In the genomic region with DNA sequence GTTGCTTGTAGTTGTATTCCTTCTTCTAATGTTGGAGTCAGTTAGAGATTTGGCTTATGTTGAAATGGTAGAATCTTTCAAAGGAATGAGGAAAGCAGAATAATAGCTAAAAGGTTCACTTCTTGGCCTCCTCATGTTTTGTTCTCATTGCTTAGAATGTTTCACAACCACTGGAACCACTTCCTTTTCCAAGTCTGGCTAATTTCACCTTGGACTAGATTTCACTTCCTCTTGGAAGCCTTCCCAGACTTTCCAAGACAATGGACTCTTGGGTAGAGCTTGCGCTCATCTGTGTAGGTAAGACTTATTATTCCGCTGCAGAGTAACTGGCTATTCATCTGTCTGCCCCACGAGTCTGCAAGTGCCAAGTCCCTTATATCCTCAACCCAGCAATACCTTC, we compare ENCODE assay signal across 13 cellular contexts. TPM values are rescaled to one million over a fixed set of nuclear protein-coding genes. Genes with fewer than 3 reads are reported as not detected.
DNase-seq lines count a peak whose midpoint lies in the region; ATAC-seq, FAIRE-seq and TF ChIP-seq lines count a peak whose summit lies in the region.
"Had no signal": no experiment of that assay in that cellular context is flagged by ENCODE, and none has a peak within 500 bp of the region (broad histone marks: within the 10 kb centered on the region; RNA-seq: fewer than 3 reads in every experiment).

No MANE protein-coding gene starts in this region.

- FAIRE-seq in endothelial cell of umbilical vein (lab: Jason Lieb, UNC), result peak; percentile 82
- FAIRE-seq: GM12878 had no signal

- H3K27me3 ChIP-seq in A673 (replicated peaks; ENCODE audit: insufficient read depth, low read depth, low read length, poor library complexity), result no peaks in the 10 kb centered on the region
- peaks cover 7 to 9% of the 10 kb centered on the region in 2 experiments for H3K27me3 ChIP-seq in endothelial cell of umbilical vein (ENCODE audit: control insufficient read depth in 2 of 2, insufficient read depth in 2 of 2, low read length in 2 of 2)
- H3K27me3 ChIP-seq in spleen (replicated peaks in 1 of 7), result peaks cover 0 to 8% (median 0%) of the 10 kb centered on the region in 7 donors

- dilution Hi-C loops in endothelial cell of umbilical vein (cut with MboI; ENCODE audit: extremely low pct_ligation_motif_present, low sequenced_read_pairs), result no loop called here

- no peaks in the 10 kb centered on the region for H3K36me3 ChIP-seq in A673 (ENCODE audit: insufficient read depth, low read length, poor library complexity, severe bottlenecking)
- no peaks in the 10 kb centered on the region for H3K36me3 ChIP-seq in endothelial cell of umbilical vein (ENCODE audit: control insufficient read depth in 2 of 2, extremely low read depth in 1 of 2, insufficient read depth in 2 of 2, low read length in 2 of 2)
- no peaks in the 10 kb centered on the region for H3K36me3 ChIP-seq in spleen
- H3K36me3 ChIP-seq: SJSA1 had no signal

- H3K4me1 ChIP-seq in A673 (ENCODE audit: insufficient read depth, low read length, poor library complexity, severe bottlenecking), result no peaks in the 10 kb centered on the region
- peaks cover 10% of the 10 kb centered on the region for H3K4me1 ChIP-seq in endothelial cell of umbilical vein (ENCODE audit: control insufficient read depth, extremely low read depth, insufficient read depth, low read length)
- H3K4me1 ChIP-seq in spleen, result peaks cover 0 to 5% (median 0%) of the 10 kb centered on the region in 6 donors
- H3K4me1 ChIP-seq: SJSA1 had no signal

- POLR2A ChIA-PET in A673 (lab: Charles Lee; ENCODE audit: low non-redundant PET) (no interaction called here), endothelial cell of umbilical vein (lab: Charles Lee) (no interaction called here)

- intact Hi-C loops in A673 (cut with micrococcal nuclease; ENCODE audit: unreplicated experiment), result no loop called here
- intact Hi-C loops in endothelial cell of umbilical vein (cut with micrococcal nuclease), result no loop called here
- intact Hi-C loops in left colon (cut with DNase I, micrococcal nuclease), result no loop called here
- intact Hi-C loops in spleen (cut with DNase I; ENCODE audit: low total_unique reads), result no loop called here

- no peak overlapping the region for H3K27ac ChIP-seq in A673 (ENCODE audit: low read depth, low read length, poor library complexity, severe bottlenecking)
- H3K27ac ChIP-seq in endothelial cell of umbilical vein (ENCODE audit: insufficient read depth, low read depth, low read length), result no peak overlapping the region
- no peak overlapping the region for H3K27ac ChIP-seq in spleen
- H3K27ac ChIP-seq: SJSA1 had no signal

- peak overlapping the region; percentile 4 for H3K4me2 ChIP-seq in endothelial cell of umbilical vein (ENCODE audit: insufficient read depth, low read length)

- H3K9ac ChIP-seq in endothelial cell of umbilical vein (replicated peaks; ENCODE audit: extremely low read depth, insufficient read depth, low read length), result no peak overlapping the region

- no peak for TF ChIP-seq CTCF in A673 (conservative IDR thresholded peaks at IDR 0.05; ENCODE audit: low read depth, low read length)
- TF ChIP-seq CTCF in endothelial cell of umbilical vein (IDR thresholded peaks at IDR 0.05; ENCODE audit: extremely low read depth in 1 of 2, insufficient read depth in 1 of 2, low read depth in 1 of 2, low read length in 2 of 2), result no peak
- TF ChIP-seq CTCF in spleen (IDR thresholded peaks at IDR 0.05 in 8 of 11, conservative IDR thresholded peaks at IDR 0.05 in 3 of 11), result no peak

- BruUV-seq in A673 (replicated peaks; lab: Mats Ljungman, UMichigan), result no TSS peak
- no TSS peak for BruUV-seq in endothelial cell of umbilical vein (replicated peaks; lab: Mats Ljungman, UMichigan)

- TF ChIP-seq POLR2A in endothelial cell of umbilical vein (IDR thresholded peaks at IDR 0.05; ENCODE audit: low read depth, low read length), result no peak
- no peak for TF ChIP-seq POLR2A in spleen (IDR thresholded peaks at IDR 0.05)

- H2AFZ ChIP-seq in endothelial cell of umbilical vein (ENCODE audit: low read depth, low read length), result no peak overlapping the region

- H3K9me1 ChIP-seq in endothelial cell of umbilical vein (replicated peaks; ENCODE audit: control insufficient read depth, extremely low read depth, insufficient read depth, low read length), result no peaks in the 10 kb centered on the region

- no peaks in the 10 kb centered on the region for H3K9me3 ChIP-seq in A673 (ENCODE audit: low read depth, low read length, poor library complexity, severe bottlenecking)
- H3K9me3 ChIP-seq in endothelial cell of umbilical vein (replicated peaks; ENCODE audit: control insufficient read depth, insufficient read depth, low read length), result no peaks in the 10 kb centered on the region
- H3K9me3 ChIP-seq in spleen, result no peaks in the 10 kb centered on the region
- H3K9me3 ChIP-seq: SJSA1 had no signal

- H3K4me3 ChIP-seq in A673 (ENCODE audit: low read depth, low read length, poor library complexity, severe bottlenecking), result no peak overlapping the region
- no peak overlapping the region for H3K4me3 ChIP-seq in endothelial cell of umbilical vein (replicated peaks in 1 of 3; ENCODE audit: insufficient read depth in 1 of 3, low read depth in 1 of 3, low read length in 3 of 3)
- no peak overlapping the region for H3K4me3 ChIP-seq in spleen
- H3K4me3 ChIP-seq: GM12878, SJSA1 had no signal

- DNase-seq in A673 (ENCODE audit: low spot score), result peak; percentile 11
- peak; percentile 6 for DNase-seq in LHCN-M2 (ENCODE audit: low read depth)
- DNase-seq in endothelial cell of umbilical vein (ENCODE audit: low read depth, low spot score), result peak; percentile 84
- peak in 1 of 2 donors; percentile 38 for DNase-seq in left colon
- no peak for DNase-seq in spleen
- DNase-seq in NCI-H1092 (lab: John Stamatoyannopoulos, UW), result no peak
- DNase-seq in NCI-H1694 (lab: John Stamatoyannopoulos, UW), result no peak
- DNase-seq in NCI-H446 treated with DMSO at 0.1 percent for 48 hours (lab: John Stamatoyannopoulos, UW), result no peak
- DNase-seq: activated CD4-positive, alpha-beta memory T cell treated with anti-CD3 and anti-CD28 coated beads, Interleukin-2, amount 10 ng/mL, durations not matched to agents 7 days and 5 days; stimulated activated CD4-positive, alpha-beta T cell treated with anti-CD3 and anti-CD28 coated beads, Interleukin-12 subunit alpha, Interleukin-12 subunit beta, amount 100 ng/mL, for 4 hours; stimulated activated naive B cell treated with anti-CD40 and anti-IgM and Interleukin-4, amounts not matched to agents 10 μg/mL and 1 μg/mL and 100 μg/mL, for 72 hours had no signal

- CTCF ChIA-PET in A673 (lab: Charles Lee), result no interaction called here
- CTCF ChIA-PET in endothelial cell of umbilical vein (lab: Charles Lee), result no interaction called here

- H3K79me2 ChIP-seq in endothelial cell of umbilical vein (ENCODE audit: control insufficient read depth, insufficient read depth, low read length), result no peaks in the 10 kb centered on the region

- ATAC-seq in left colon, result peak; percentile 99
- ATAC-seq: GM12878; stimulated activated naive B cell treated with anti-CD40 and anti-IgM and Interleukin-4, amounts not matched to agents 10 μg/mL and 1 μg/mL and 100 μg/mL, for 72 hours had no signal

- H4K20me1 ChIP-seq in endothelial cell of umbilical vein (replicated peaks; ENCODE audit: control insufficient read depth, extremely low read depth, insufficient read depth, low read length), result no peaks in the 10 kb centered on the region

- WGBS in spleen, 5 donors, result 55 to 76% (median 68%) methylated on average over 3 of the region's 3 CpGs

RNA-seq across cellular contexts. Expression of gene SPATA18, which starts 8.3 kb away (rescaled TPM):
- total RNA-seq in A673 (2021) (0.71 and 0.92 TPM in 2 replicates), LHCN-M2 (2014; rRNA removed) (not detected in 2 replicates), endothelial cell of umbilical vein (4.6 and 5.5 TPM in 2 replicates), left colon (10 to 100 TPM; 10.7 to 11.0 TPM), spleen (1 to 10 TPM in 4 of 7 donors, under 1 TPM in 3; 0.32 to 3.3 (median 1.1) TPM)
- not detected for polyA plus RNA-seq in LHCN-M2 (2012)
- polyA plus RNA-seq in endothelial cell of umbilical vein (2.7 TPM in 2 replicates), spleen (under 1 TPM; 0.18 to 0.67 (median 0.42) TPM)
- polyA plus RNA-seq in endothelial cell of umbilical vein (2011; cell fraction: cytosol; rRNA removed), result 1.8 and 2.1 TPM in 2 replicates
- polyA plus RNA-seq in endothelial cell of umbilical vein (2011; cell fraction: nucleus; rRNA removed), result 8.1 and 10.5 TPM in 2 replicates
- polyA plus RNA-seq in endothelial cell of umbilical vein (2012), result 5.9 and 6.2 TPM in 2 replicates
- polyA minus RNA-seq in endothelial cell of umbilical vein, result 7.0 and 7.6 TPM in 2 replicates
- polyA minus RNA-seq in endothelial cell of umbilical vein (2011; cell fraction: cytosol; rRNA and poly(A)+ RNA removed), result not detected
- 4.5 and 7.1 TPM in 2 replicates for polyA minus RNA-seq in endothelial cell of umbilical vein (2011; cell fraction: nucleus; rRNA and poly(A)+ RNA removed)

RNA-seq across cellular contexts. Expression of gene SGCB, which starts 21.3 kb away (rescaled TPM):
- 32.6 and 38.6 TPM in 2 replicates for total RNA-seq in A673 (2021)
- 37.2 and 42.4 TPM in 2 replicates for total RNA-seq in LHCN-M2 (2014; rRNA removed)
- polyA plus RNA-seq in LHCN-M2 (2012), result 25.9 TPM
- 54.0 and 54.4 TPM in 2 replicates for total RNA-seq in endothelial cell of umbilical vein
- polyA plus RNA-seq in endothelial cell of umbilical vein, result 11.7 and 13.7 TPM in 2 replicates
- 15.8 and 17.3 TPM in 2 replicates for polyA plus RNA-seq in endothelial cell of umbilical vein (2011; cell fraction: cytosol; rRNA removed)
- polyA plus RNA-seq in endothelial cell of umbilical vein (2011; cell fraction: nucleus; rRNA removed), result 7.4 and 10.8 TPM in 2 replicates
- polyA plus RNA-seq in endothelial cell of umbilical vein (2012), result 26.2 and 31.8 TPM in 2 replicates
- 11.9 and 12.1 TPM in 2 replicates for polyA minus RNA-seq in endothelial cell of umbilical vein
- polyA minus RNA-seq in endothelial cell of umbilical vein (2011; cell fraction: cytosol; rRNA and poly(A)+ RNA removed), result 2.9 TPM
- polyA minus RNA-seq in endothelial cell of umbilical vein (2011; cell fraction: nucleus; rRNA and poly(A)+ RNA removed), result 3.9 and 6.4 TPM in 2 replicates
- 10 to 100 TPM; 19.2 to 32.4 TPM for total RNA-seq in left colon
- total RNA-seq in spleen, result 10 to 100 TPM; 13.5 to 21.2 (median 15.7) TPM
- 1 to 10 TPM; 2.3 to 4.3 (median 3.6) TPM for polyA plus RNA-seq in spleen

RNA-seq across cellular contexts. Expression of gene LRRC66, which starts 39.2 kb away (rescaled TPM):
- total RNA-seq in A673 (2021) (0.26 TPM in 1 of 2 replicates, not detected in the other), LHCN-M2 (2014; rRNA removed) (0.32 and 0.57 TPM in 2 replicates), endothelial cell of umbilical vein (0.27 and 0.51 TPM in 2 replicates), left colon (10 to 100 TPM; 10.2 to 16.1 TPM), spleen (under 1 TPM in 6 of 7 donors, not detected in 1; 0.14 to 0.56 (median 0.42) TPM)
- polyA plus RNA-seq in LHCN-M2 (2012), result 0.29 TPM
- polyA plus RNA-seq in endothelial cell of umbilical vein (0.15 and 0.16 TPM in 2 replicates), spleen (under 1 TPM; 0.09 to 0.13 (median 0.10) TPM)
- 0.10 and 0.11 TPM in 2 replicates for polyA plus RNA-seq in endothelial cell of umbilical vein (2011; cell fraction: cytosol; rRNA removed)
- polyA plus RNA-seq in endothelial cell of umbilical vein (2011; cell fraction: nucleus; rRNA removed), result 1.9 TPM in 2 replicates
- polyA plus RNA-seq in endothelial cell of umbilical vein (2012), result 0.19 and 0.24 TPM in 2 replicates
- polyA minus RNA-seq in endothelial cell of umbilical vein, result 0.17 and 0.24 TPM in 2 replicates
- not detected for polyA minus RNA-seq in endothelial cell of umbilical vein (2011; cell fraction: cytosol; rRNA and poly(A)+ RNA removed)
- 0.87 and 0.91 TPM in 2 replicates for polyA minus RNA-seq in endothelial cell of umbilical vein (2011; cell fraction: nucleus; rRNA and poly(A)+ RNA removed)

Comparison
In these comparisons a context has a peak if more than half of its experiments do, and no peak if none do; other contexts are left out.
1. DNase-seq: peak in A673 (single experiment), LHCN-M2 (single experiment) and endothelial cell of umbilical vein (single experiment); none in spleen (single experiment), NCI-H1092 (single experiment), NCI-H1694 (single experiment) and NCI-H446 treated with DMSO at 0.1 percent for 48 hours (single experiment).